Comparison of ENCODE assay signal across 23 cellular contexts in the genomic region with DNA sequence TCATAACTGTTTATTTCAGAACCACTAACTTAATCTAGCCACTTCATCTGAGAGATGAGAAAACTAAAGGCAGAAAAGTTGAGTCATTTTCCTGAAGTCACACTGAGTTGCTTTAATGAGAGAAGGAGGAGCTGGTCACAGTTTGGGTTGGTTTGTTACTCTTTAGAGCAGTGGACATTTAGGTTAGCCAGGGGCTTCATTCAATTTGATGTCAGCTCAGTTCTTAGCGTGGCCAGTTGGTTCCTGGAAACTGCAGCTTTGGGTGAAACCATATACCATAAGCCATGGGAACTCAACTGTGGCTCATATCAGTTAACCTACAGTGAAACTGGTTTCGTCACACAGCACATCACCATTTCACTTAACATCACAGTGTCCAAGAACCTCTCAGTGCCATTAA. TPM values are rescaled to one million over a fixed set of nuclear protein-coding genes. Genes with fewer than 3 reads are reported as not detected.
DNase-seq lines count a peak whose midpoint lies in the region; FAIRE-seq and TF ChIP-seq lines count a peak whose summit lies in the region.
"Had no signal": no experiment of that assay in that cellular context is flagged by ENCODE, and none has a peak within 500 bp of the region (broad histone marks: within the 10 kb centered on the region; RNA-seq: fewer than 3 reads in every experiment).

No MANE protein-coding gene starts in this region.

- peaks cover 0 to 2% (median 0%) of the 10 kb centered on the region in 7 donors for H3K9me3 Mint-ChIP-seq in CD14-positive monocyte
- H3K9me3 Mint-ChIP-seq in T-helper 2 cell treated with Interferon-gamma antibody and Interleukin-4, amounts not matched to agents 5 μg/mL and 100 μg/mL, for 36 hours, result no peaks in the 10 kb centered on the region
- H3K9me3 Mint-ChIP-seq: CD8-positive, alpha-beta memory T cell; stimulated activated naive B cell treated with anti-CD40 and anti-IgM and Interleukin-4, amounts not matched to agents 10 μg/mL and 1 μg/mL and 100 μg/mL, for 72 hours; T-helper 1 cell treated with Interleukin-12 subunit alpha and Interleukin-12 subunit beta and Interleukin-4 antibody, amounts not matched to agents 30 μg/mL and 1 μg/mL, for 36 hours had no signal

- peak; percentile 28 for DNase-seq in A172 (ENCODE audit: low spot score)
- no peak for DNase-seq in CD14-positive monocyte (ENCODE audit: low spot score)
- peak; percentile 52 for DNase-seq in T-helper 2 cell treated with Interferon-gamma antibody and Interleukin-4, amounts not matched to agents 5 μg/mL and 100 μg/mL, for 36 hours (ENCODE audit: low spot score)
- no peak for DNase-seq in bronchial epithelial cell (ENCODE audit: low read depth)
- no peak for DNase-seq in GOT3 (lab: John Stamatoyannopoulos, UW)
- DNase-seq in ascending aorta (ENCODE audit: low spot score in 2 of 2), result no peak
- no peak for DNase-seq in SW480 (ENCODE audit: low spot score)
- DNase-seq: activated naive CD4-positive, alpha-beta T cell treated with Interleukin-2 at 50 U/mL for 16 hours; CD8-positive, alpha-beta memory T cell; DMS53; effector CD4-positive, alpha-beta T cell; H7; kidney; lower lobe of right lung; NCI-H1436 treated with DMSO at 0.1 percent for 48 hours; SJCRH30; stimulated activated CD4-positive, alpha-beta T cell treated with anti-CD3 and anti-CD28 coated beads, Interleukin-1b, Interleukin-23, amount 100 ng/mL, for 48 hours; stimulated activated naive B cell treated with anti-CD40 and anti-IgM and Interleukin-4, amounts not matched to agents 10 μg/mL and 1 μg/mL and 100 μg/mL, for 72 hours; thyroid gland had no signal

- no peaks in the 10 kb centered on the region for H3K36me3 Mint-ChIP-seq in CD14-positive monocyte
- no peaks in the 10 kb centered on the region for H3K36me3 Mint-ChIP-seq in T-helper 2 cell treated with Interferon-gamma antibody and Interleukin-4, amounts not matched to agents 5 μg/mL and 100 μg/mL, for 36 hours (ENCODE audit: low read depth)
- H3K36me3 Mint-ChIP-seq: CD8-positive, alpha-beta memory T cell; stimulated activated naive B cell treated with anti-CD40 and anti-IgM and Interleukin-4, amounts not matched to agents 10 μg/mL and 1 μg/mL and 100 μg/mL, for 72 hours had no signal

- no peak overlapping the region for H3K27ac ChIP-seq in ascending aorta
- H3K27ac ChIP-seq: gastroesophageal sphincter, lower lobe of right lung, prostate gland, SJCRH30, thyroid gland had no signal

- no peaks in the 10 kb centered on the region for H3K4me1 ChIP-seq in ascending aorta
- H3K4me1 ChIP-seq: gastroesophageal sphincter, prostate gland, SJCRH30, thyroid gland had no signal

- H3K27me3 Mint-ChIP-seq in CD14-positive monocyte (ENCODE audit: low read depth in 3 of 3), result peaks cover 0 to 4% (median 4%) of the 10 kb centered on the region in 3 donors
- H3K27me3 Mint-ChIP-seq in T-helper 2 cell treated with Interferon-gamma antibody and Interleukin-4, amounts not matched to agents 5 μg/mL and 100 μg/mL, for 36 hours (ENCODE audit: low read depth), result no peaks in the 10 kb centered on the region

- TF ChIP-seq CTCF in CD14-positive monocyte (IDR thresholded peaks at IDR 0.05) (no peak), bronchial epithelial cell (IDR thresholded peaks at IDR 0.05; ENCODE audit: insufficient read depth, low read length, severe bottlenecking) (no peak), ascending aorta (IDR thresholded peaks at IDR 0.05) (no peak)

- H3K4me1 Mint-ChIP-seq in CD14-positive monocyte, result peaks cover 55% of the 10 kb centered on the region
- H3K4me1 Mint-ChIP-seq in T-helper 2 cell treated with Interferon-gamma antibody and Interleukin-4, amounts not matched to agents 5 μg/mL and 100 μg/mL, for 36 hours (ENCODE audit: low read depth), result peaks cover 27% of the 10 kb centered on the region

- H3K9me3 ChIP-seq in ascending aorta, result no peaks in the 10 kb centered on the region
- H3K9me3 ChIP-seq: gastroesophageal sphincter, lower lobe of right lung, prostate gland, thyroid gland had no signal

- H3K4me3 ChIP-seq in bronchial epithelial cell (ENCODE audit: low read depth, low read length), result no peak overlapping the region
- H3K4me3 ChIP-seq in ascending aorta, result no peak overlapping the region
- H3K4me3 ChIP-seq: gastroesophageal sphincter, lower lobe of right lung, prostate gland, SJCRH30, thyroid gland had no signal

- H3K27me3 ChIP-seq in bronchial epithelial cell (ENCODE audit: control insufficient read depth, insufficient read depth, low read length), result no peaks in the 10 kb centered on the region
- no peaks in the 10 kb centered on the region for H3K27me3 ChIP-seq in ascending aorta
- H3K27me3 ChIP-seq: thyroid gland had no signal

- H3K36me3 ChIP-seq in bronchial epithelial cell (ENCODE audit: control insufficient read depth, insufficient read depth, low read length), result no peaks in the 10 kb centered on the region
- H3K36me3 ChIP-seq in ascending aorta, result no peaks in the 10 kb centered on the region
- H3K36me3 ChIP-seq: gastroesophageal sphincter, lower lobe of right lung, prostate gland, SJCRH30, thyroid gland had no signal

- H3K4me3 Mint-ChIP-seq in CD14-positive monocyte, result no peak overlapping the region
- H3K4me3 Mint-ChIP-seq in T-helper 2 cell treated with Interferon-gamma antibody and Interleukin-4, amounts not matched to agents 5 μg/mL and 100 μg/mL, for 36 hours, result peak overlapping the region; percentile 52
- H3K4me3 Mint-ChIP-seq: CD8-positive, alpha-beta memory T cell; stimulated activated naive B cell treated with anti-CD40 and anti-IgM and Interleukin-4, amounts not matched to agents 10 μg/mL and 1 μg/mL and 100 μg/mL, for 72 hours; T-helper 1 cell treated with Interleukin-12 subunit alpha and Interleukin-12 subunit beta and Interleukin-4 antibody, amounts not matched to agents 30 μg/mL and 1 μg/mL, for 36 hours had no signal

- intact Hi-C loops in CD14-positive monocyte (cut with micrococcal nuclease) (loop anchor here (2.0 to 10.0 kb wide), 3 partner anchors 42 to 113 kb away; partner anchors contain the start of genes TTC19 (in 1 of the 2) and ZSWIM7 (in 1 of the 2)), ascending aorta (cut with DNase I) (no loop called here)

- FAIRE-seq in bronchial epithelial cell (lab: Jason Lieb, UNC), result peak; percentile 83
- FAIRE-seq: GM12892, kidney had no signal

- H3K27ac Mint-ChIP-seq in CD14-positive monocyte, result peak overlapping the region in 6 of 7 donors; percentile 50 to 95 (median 77)
- H3K27ac Mint-ChIP-seq in T-helper 2 cell treated with Interferon-gamma antibody and Interleukin-4, amounts not matched to agents 5 μg/mL and 100 μg/mL, for 36 hours, result peak overlapping the region; percentile 76
- H3K27ac Mint-ChIP-seq: stimulated activated naive B cell treated with anti-CD40 and anti-IgM and Interleukin-4, amounts not matched to agents 10 μg/mL and 1 μg/mL and 100 μg/mL, for 72 hours had no signal

RNA-seq across cellular contexts. Expression of gene ADORA2B, which starts 59.2 kb away (rescaled TPM):
- 32.1 and 37.2 TPM in 2 replicates for total RNA-seq in A172 (2014; rRNA removed; shearing (Covaris generic))
- polyA plus RNA-seq in CD14-positive monocyte, result 1 to 10 TPM; 4.4 to 6.4 TPM
- total RNA-seq in bronchial epithelial cell, result 26.2 and 36.1 TPM in 2 replicates
- total RNA-seq in ascending aorta, result not detected
- total RNA-seq: thyroid gland had no signal

Comparison
In these comparisons a context has a peak if more than half of its experiments do, and no peak if none do; other contexts are left out.
1. DNase-seq: peak in A172 (single experiment) and T-helper 2 cell treated with Interferon-gamma antibody and Interleukin-4, amounts not matched to agents 5 μg/mL and 100 μg/mL, for 36 hours (single experiment); none in CD14-positive monocyte (single experiment), bronchial epithelial cell (single experiment), GOT3 (single experiment), ascending aorta (0 of 2) and SW480 (single experiment).
2. RNA of gene ADORA2B, which starts 59.2 kb away (total RNA-seq): 26.2 to 36.1 TPM in bronchial epithelial cell and 32.1 to 37.2 TPM in A172; not detected in ascending aorta (single experiment); every median in the first group is over 10 times any median in the second.